In the genomic region with DNA sequence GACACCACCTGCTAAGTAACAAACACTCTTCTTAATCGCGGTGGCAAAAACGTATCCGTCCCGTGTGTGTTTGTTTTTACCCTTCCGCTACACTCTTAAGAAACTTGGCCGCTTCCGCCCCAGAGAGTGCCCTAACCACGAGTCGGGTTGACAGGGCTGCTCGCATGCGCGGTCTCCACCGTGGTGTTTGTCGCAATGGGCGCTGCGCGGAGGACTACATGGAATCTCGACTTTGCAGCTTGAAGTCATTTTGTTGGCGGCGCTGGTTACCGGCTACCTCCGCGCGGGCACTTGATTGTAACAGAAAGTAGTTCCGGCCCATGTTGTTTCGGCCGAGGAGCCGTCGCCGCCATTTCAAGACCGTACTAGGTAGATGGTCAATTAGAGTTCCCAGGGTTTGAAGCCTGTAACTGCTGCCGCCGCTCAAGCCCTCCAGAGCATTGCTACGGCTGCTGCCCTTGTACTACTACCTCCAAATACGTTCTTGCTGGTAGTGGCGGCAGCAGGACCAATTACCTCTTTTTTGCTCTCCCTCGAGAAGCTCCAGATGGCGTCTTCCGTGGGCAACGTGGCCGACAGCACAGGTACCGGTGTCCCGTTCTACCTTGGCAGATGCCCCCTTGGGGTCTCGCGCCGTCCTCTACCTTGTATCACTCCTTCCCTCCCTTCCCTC, we compare ENCODE assay signal across 8 cellular contexts. TPM values are rescaled to one million over a fixed set of nuclear protein-coding genes. Genes with fewer than 3 reads are reported as not detected.
DNase-seq lines count a peak whose midpoint lies in the region; ATAC-seq and TF ChIP-seq lines count a peak whose summit lies in the region.

A gene (plus strand): TSS at position 352 of the 673 bp plus-strand sequence. CDS start 196 bp downstream, at position 548.

- POLR2A ChIA-PET in GM10248 (lab: Yijun Ruan, JAX): interaction anchor here (0.6 to 1.8 kb wide), 7 partner anchors 9 to 167 kb away, joined by 3 to 13 read pairs (median 6); a partner anchor contains a TSS

- H3K27me3 ChIP-seq in suprapubic skin: no peaks in the 10 kb centered on the region

- H3K4me1 ChIP-seq in suprapubic skin: peaks cover 20% of the 10 kb centered on the region

- peak; percentile 69 for DNase-seq in GM10248 (ENCODE audit: extremely low spot score)
- DNase-seq in NCI-H1105 (lab: John Stamatoyannopoulos, UW): peak; percentile 84
- DNase-seq in SKM-1 (lab: John Stamatoyannopoulos, UW; ENCODE audit: unreplicated experiment): peak; percentile 68
- DNase-seq in activated naive CD4-positive, alpha-beta T cell treated with anti-CD3 and anti-CD28 coated beads, Interleukin-2, amount 50 U/mL, for 72 hours (ENCODE audit: low spot score in 2 of 2): peak; percentile 85 to 93
- DNase-seq in glomerular visceral epithelial cell (ENCODE audit: extremely low spot score): peak; percentile 91
- peak; percentile 84 for DNase-seq in occipital lobe (lab: John Stamatoyannopoulos, UW)
- DNase-seq in suprapubic skin (ENCODE audit: low spot score in 2 of 2): peak; percentile 97

- peak; percentile 77 for ATAC-seq in HG02610 (IDR thresholded peaks at IDR 0.05; ENCODE audit: unreplicated experiment)
- peak; percentile 77 to 82 for ATAC-seq in activated naive CD4-positive, alpha-beta T cell treated with anti-CD3 and anti-CD28 coated beads, Interleukin-2, amount 50 U/mL, for 72 hours

- no peak for TF ChIP-seq CTCF in GM10248 (IDR thresholded peaks at IDR 0.05; ENCODE audit: control extremely low read depth, extremely low read depth, low read depth, missing control alignments)
- no peak for TF ChIP-seq CTCF in suprapubic skin (IDR thresholded peaks at IDR 0.05)

- peak within 1 kb of the TSS; percentile 95 for H3K27ac ChIP-seq in suprapubic skin

- WGBS in suprapubic skin: 27% methylated on average over 47 of the region's 47 CpGs

- CTCF ChIA-PET in GM10248 (lab: Yijun Ruan, JAX): no interaction called here

- H3K36me3 ChIP-seq in suprapubic skin: no peaks in the 10 kb centered on the region

- peak; percentile 26 to 62 for TF ChIP-seq POLR2A in suprapubic skin (IDR thresholded peaks at IDR 0.05)

- TF ChIP-seq EP300 in suprapubic skin (IDR thresholded peaks at IDR 0.05): no peak

- peak within 1 kb of the TSS; percentile 98 to 100 for H3K27ac Mint-ChIP-seq in activated naive CD4-positive, alpha-beta T cell treated with anti-CD3 and anti-CD28 coated beads, Interleukin-2, amount 50 U/mL, for 72 hours

- no peaks in the 10 kb centered on the region for H3K9me3 ChIP-seq in suprapubic skin

- peaks cover 34 to 47% of the 10 kb centered on the region in 2 donors for H3K36me3 Mint-ChIP-seq in activated naive CD4-positive, alpha-beta T cell treated with anti-CD3 and anti-CD28 coated beads, Interleukin-2, amount 50 U/mL, for 72 hours

- H3K4me3 ChIP-seq in suprapubic skin: peak within 1 kb of the TSS; percentile 70

- peaks cover 0 to 7% of the 10 kb centered on the region in 2 donors for H3K9me3 Mint-ChIP-seq in activated naive CD4-positive, alpha-beta T cell treated with anti-CD3 and anti-CD28 coated beads, Interleukin-2, amount 50 U/mL, for 72 hours

RNA-seq across cellular contexts. Expression of the gene that starts here (rescaled TPM):
- 100 to 1,000 TPM; 362 to 427 TPM for total RNA-seq in activated naive CD4-positive, alpha-beta T cell treated with anti-CD3 and anti-CD28 coated beads, Interleukin-2, amount 50 U/mL, for 72 hours
- 248 TPM for total RNA-seq in occipital lobe
- 100 to 1,000 TPM; 133 to 450 (median 159) TPM for total RNA-seq in suprapubic skin

Comparison
In these comparisons a context has a peak if more than half of its experiments do, and no peak if none do; other contexts are left out.
1. Peak in every context shown above with its lines: DNase-seq, ATAC-seq, H3K4me3 ChIP-seq and H3K27ac ChIP-seq.